Comparison of ENCODE assay signal across 27 cellular contexts in the genomic region with DNA sequence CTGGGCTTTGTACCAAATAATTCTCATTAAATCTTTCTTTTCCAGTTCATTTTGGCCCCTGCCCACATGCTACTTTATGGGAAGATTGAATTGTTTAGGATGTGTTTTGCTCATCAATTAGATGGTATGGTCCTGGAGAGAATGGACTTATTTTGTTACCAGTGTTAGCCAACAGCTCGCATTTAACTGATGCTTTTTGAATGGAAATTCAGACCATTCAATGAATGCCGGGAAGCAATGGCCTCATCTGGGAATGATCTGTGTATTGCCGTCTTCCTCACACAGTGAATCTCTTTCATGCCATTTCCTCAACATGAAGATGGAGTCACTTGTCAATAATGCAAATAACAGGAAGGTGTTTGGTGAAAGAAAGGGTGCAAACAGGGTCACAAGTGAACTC.
DNase-seq lines count a peak whose midpoint lies in the region; ATAC-seq, FAIRE-seq and TF ChIP-seq lines count a peak whose summit lies in the region.
"Had no signal": no experiment of that assay in that cellular context is flagged by ENCODE, and none has a peak within 500 bp of the region (broad histone marks: within the 10 kb centered on the region; RNA-seq: fewer than 3 reads in every experiment).

No MANE protein-coding gene starts in this region.

- no peak overlapping the region for H4K8ac ChIP-seq in H1 (ENCODE audit: extremely low read depth, insufficient read depth, low read length)

- H2AK5ac ChIP-seq in H1 (ENCODE audit: low read depth, low read length) = no peak overlapping the region

- no peak overlapping the region for H3K18ac ChIP-seq in H1 (ENCODE audit: extremely low read depth, low read length)

- H4K5ac ChIP-seq in H1 (ENCODE audit: insufficient read length, low read depth, low read length) = no peak overlapping the region

- H3K23ac ChIP-seq in H1 (ENCODE audit: insufficient read length) = no peak overlapping the region

- H3K4me2 ChIP-seq in H1 (ENCODE audit: insufficient read depth in 1 of 2, low read depth in 2 of 2, low read length in 2 of 2) = no peak overlapping the region
- no peak overlapping the region for H3K4me2 ChIP-seq in hepatocyte
- H3K4me2 ChIP-seq: BLaER1 treated with 17β-estradiol and CSF1 and Interleukin-3, amounts not matched to agents 10 nM and 100 nM had no signal

- no peak overlapping the region for H2BK5ac ChIP-seq in H1 (ENCODE audit: low read depth, low read length)

- H3K79me2 ChIP-seq in H1 (ENCODE audit: control insufficient read depth in 1 of 2, insufficient read depth in 2 of 2, low read length in 2 of 2) = no peaks in the 10 kb centered on the region
- no peaks in the 10 kb centered on the region for H3K79me2 ChIP-seq in hepatocyte

- no peak for TF ChIP-seq EP300 in H1 (IDR thresholded peaks at IDR 0.05; ENCODE audit: borderline replicate concordance in 1 of 2, low read depth in 2 of 2, low read length in 2 of 2)

- CTCF ChIA-PET in H1 (lab: Charles Lee; ENCODE audit: partially characterized antibody) = no interaction called here
- CTCF ChIA-PET in activated naive CD4-positive, alpha-beta T cell treated with anti-CD3 and anti-CD28 coated beads, Interleukin-2, amount 10 ng/mL, durations not matched to agents 7 days and 5 days (lab: Charles Lee) = no interaction called here

- no peaks in the 10 kb centered on the region for H3K9me2 ChIP-seq in hepatocyte (replicated peaks; ENCODE audit: insufficient read depth)

- H2AFZ ChIP-seq in H1 (ENCODE audit: low read length) (0 out of 2 replicates have a peak overlapping the region, but pooled peaks have one; percentile 26), hepatocyte (no peak overlapping the region)
- H2AFZ ChIP-seq: GM23248 had no signal

- peaks cover 8% of the 10 kb centered on the region for H3K9me3 Mint-ChIP-seq in neural crest cell
- H3K9me3 Mint-ChIP-seq in activated naive CD4-positive, alpha-beta T cell treated with anti-CD3 and anti-CD28 coated beads, Interleukin-2, amount 10 ng/mL, durations not matched to agents 7 days and 5 days = no peaks in the 10 kb centered on the region
- H3K9me3 Mint-ChIP-seq: CD4-positive, alpha-beta T cell; HFFc6 had no signal

- no peak for TF ChIP-seq CTCF in H1 (IDR thresholded peaks at IDR 0.05; ENCODE audit: control extremely low read depth in 1 of 3, insufficient read depth in 1 of 3, low read depth in 1 of 3, low read length in 3 of 3)
- no peak for TF ChIP-seq CTCF in neural crest cell (conservative IDR thresholded peaks at IDR 0.05)
- TF ChIP-seq CTCF in hepatocyte (IDR thresholded peaks at IDR 0.05; ENCODE audit: poor library complexity) = no peak

- H3K4me1 ChIP-seq in H1 (replicated peaks in 1 of 4; ENCODE audit: control insufficient read depth in 3 of 4, insufficient read depth in 4 of 4, low read length in 3 of 4) = peaks cover 0 to 6% (median 3%) of the 10 kb centered on the region in 4 experiments; a peak in 3 of 7 replicates
- H3K4me1 ChIP-seq in hepatocyte (ENCODE audit: insufficient read depth) = no peaks in the 10 kb centered on the region
- H3K4me1 ChIP-seq: BE2C; BLaER1 treated with 17β-estradiol and CSF1 and Interleukin-3, amounts not matched to agents 10 nM and 100 nM; HAP-1 had no signal

- H3K27ac ChIP-seq in H1 (ENCODE audit: low read depth, low read length) = no peak overlapping the region
- no peak overlapping the region for H3K27ac ChIP-seq in hepatocyte
- H3K27ac ChIP-seq: 22Rv1; BLaER1 treated with 17β-estradiol and CSF1 and Interleukin-3, amounts not matched to agents 10 nM and 100 nM; GM23248 had no signal

- no peak overlapping the region for H2BK12ac ChIP-seq in H1 (ENCODE audit: low read depth, low read length)

- no peaks in the 10 kb centered on the region for H3K79me1 ChIP-seq in H1 (ENCODE audit: low read depth, low read length)

- H3K4ac ChIP-seq in H1 (replicated peaks; ENCODE audit: insufficient read length, low read depth, low read length) = no peak overlapping the region

- H3K36me3 Mint-ChIP-seq in neural crest cell (ENCODE audit: low read depth) = peaks cover 5% of the 10 kb centered on the region
- H3K36me3 Mint-ChIP-seq in activated naive CD4-positive, alpha-beta T cell treated with anti-CD3 and anti-CD28 coated beads, Interleukin-2, amount 10 ng/mL, durations not matched to agents 7 days and 5 days = no peaks in the 10 kb centered on the region
- H3K36me3 Mint-ChIP-seq: CD14-positive monocyte; CD8-positive, alpha-beta memory T cell had no signal

- peaks cover 9% of the 10 kb centered on the region for H3K4me1 Mint-ChIP-seq in neural crest cell
- H3K4me1 Mint-ChIP-seq in activated naive CD4-positive, alpha-beta T cell treated with anti-CD3 and anti-CD28 coated beads, Interleukin-2, amount 10 ng/mL, durations not matched to agents 7 days and 5 days = no peaks in the 10 kb centered on the region
- H3K4me1 Mint-ChIP-seq: CD14-positive monocyte; CD8-positive, alpha-beta memory T cell had no signal

- no peak overlapping the region for H3K4me3 ChIP-seq in H1 (ENCODE audit: extremely low read depth in 1 of 4, insufficient read depth in 2 of 4, low read depth in 3 of 4, low read length in 4 of 4)
- H3K4me3 ChIP-seq in hepatocyte = no peak overlapping the region
- H3K4me3 ChIP-seq: BLaER1 treated with 17β-estradiol and CSF1 and Interleukin-3, amounts not matched to agents 10 nM and 100 nM; GM12878; GM23248; HAP-1 had no signal

- ATAC-seq in HG02970 (IDR thresholded peaks at IDR 0.05; ENCODE audit: low FRiP score, unreplicated experiment) = no peak
- ATAC-seq: GM12878 had no signal

- no peaks in the 10 kb centered on the region for H3K36me3 ChIP-seq in H1 (ENCODE audit: control insufficient read depth in 2 of 4, insufficient read depth in 4 of 4, low read length in 3 of 4)
- no peaks in the 10 kb centered on the region for H3K36me3 ChIP-seq in hepatocyte (replicated peaks; ENCODE audit: insufficient read depth, low read depth)
- H3K36me3 ChIP-seq: BE2C; BLaER1 treated with 17β-estradiol and CSF1 and Interleukin-3, amounts not matched to agents 10 nM and 100 nM; HAP-1 had no signal

- TF ChIP-seq POLR2A in H1 (IDR thresholded peaks at IDR 0.05; ENCODE audit: control extremely low read depth in 1 of 2, low read depth in 2 of 2, low read length in 2 of 2) = no peak

- no peak overlapping the region for H4K91ac ChIP-seq in H1 (replicated peaks; ENCODE audit: insufficient read length, low read length)

- H3K14ac ChIP-seq in H1 (ENCODE audit: insufficient read length) = no peak overlapping the region

- H2BK20ac ChIP-seq in H1 (ENCODE audit: low read length) = no peak overlapping the region

- H3K27me3 ChIP-seq in H1 (replicated peaks in 1 of 4; ENCODE audit: control insufficient read depth in 3 of 4, extremely low read depth in 1 of 4, insufficient read depth in 3 of 4, low read length in 3 of 4) (no peaks in the 10 kb centered on the region), hepatocyte (no peaks in the 10 kb centered on the region)
- H3K27me3 ChIP-seq: BE2C; BLaER1 treated with 17β-estradiol and CSF1 and Interleukin-3, amounts not matched to agents 10 nM and 100 nM had no signal

- no peak overlapping the region for H2BK15ac ChIP-seq in H1 (ENCODE audit: low read length)

- no peak overlapping the region for H2BK120ac ChIP-seq in H1 (replicated peaks; ENCODE audit: low read depth, low read length)

- DNase-seq in NCI-H446 treated with DMSO at 0.1 percent for 48 hours (lab: John Stamatoyannopoulos, UW) (peak; percentile 5), NCI-H446 (lab: John Stamatoyannopoulos, UW) (no peak), H1 (ENCODE audit: low read depth in 1 of 2, low spot score in 2 of 2) (peak in 1 of 2 experiments; percentile 2), neural crest cell (ENCODE audit: low read depth, low spot score) (no peak), AG20443 (ENCODE audit: low spot score) (no peak), hepatocyte (ENCODE audit: low spot score) (no peak)
- no peak for DNase-seq in activated naive CD4-positive, alpha-beta T cell treated with anti-CD3 and anti-CD28 coated beads, Interleukin-2, amount 10 ng/mL, durations not matched to agents 7 days and 5 days
- DNase-seq: AML-193; BE2C; CD4-positive, alpha-beta T cell; CD8-positive, alpha-beta memory T cell; DMS 273 treated with DMSO at 0.1 percent for 48 hours; DMS79; EL; GDM1; GM23248; HFFc6 had no signal

- TF ChIP-seq RAD21 in H1 (IDR thresholded peaks at IDR 0.05 in 1 of 2, conservative IDR thresholded peaks at IDR 0.05 in 1 of 2; ENCODE audit: low read depth in 2 of 2, low read length in 2 of 2) = no peak

- H3K23me2 ChIP-seq in H1 (ENCODE audit: low read depth, low read length) = no peaks in the 10 kb centered on the region

- 66% methylated on average over 3 of the region's 3 CpGs; no CpG with 5 or more reads in 1 of the 2 experiments for WGBS in H1 (ENCODE audit: extremely low coverage in 1 of 2, insufficient coverage in 1 of 2, insufficient read length in 1 of 2, insufficient replicate concordance in 2 of 2, low coverage in 1 of 2, low lambda C conversion rate in 2 of 2, missing lambda C conversion rate in 1 of 2), 2 experiments
- WGBS in hepatocyte (ENCODE audit: low lambda C conversion rate, missing lambda C conversion rate) = 89% methylated on average over 3 of the region's 3 CpGs

- no peak for FAIRE-seq in H1 (lab: Jason Lieb, UNC)
- FAIRE-seq: A204.1, D721Med, GM12878, GM19239, H54 had no signal

- H3K56ac ChIP-seq in H1 (replicated peaks; ENCODE audit: insufficient read length, low read depth, low read length) = no peak overlapping the region

- H3K9me3 ChIP-seq in H1 (ENCODE audit: insufficient read depth in 2 of 2, low read depth in 1 of 2, low read length in 1 of 2) (no peaks in the 10 kb centered on the region), hepatocyte (ENCODE audit: low read depth) (no peaks in the 10 kb centered on the region)
- H3K9me3 ChIP-seq: BE2C; BLaER1 treated with 17β-estradiol and CSF1 and Interleukin-3, amounts not matched to agents 10 nM and 100 nM; HAP-1 had no signal

- H3K27me3 Mint-ChIP-seq in neural crest cell (ENCODE audit: low read depth) = no peaks in the 10 kb centered on the region
- no peaks in the 10 kb centered on the region for H3K27me3 Mint-ChIP-seq in activated naive CD4-positive, alpha-beta T cell treated with anti-CD3 and anti-CD28 coated beads, Interleukin-2, amount 10 ng/mL, durations not matched to agents 7 days and 5 days

- H3K27ac Mint-ChIP-seq in neural crest cell (ENCODE audit: unreplicated experiment) = peak overlapping the region; percentile 13
- H3K27ac Mint-ChIP-seq in activated naive CD4-positive, alpha-beta T cell treated with anti-CD3 and anti-CD28 coated beads, Interleukin-2, amount 10 ng/mL, durations not matched to agents 7 days and 5 days = no peak overlapping the region
- H3K27ac Mint-ChIP-seq: CD14-positive monocyte; CD4-positive, alpha-beta T cell; CD8-positive, alpha-beta memory T cell; HFFc6 had no signal

- H3K9ac ChIP-seq in H1 (replicated peaks in 1 of 4; ENCODE audit: extremely low read depth in 1 of 4, low read depth in 3 of 4, low read length in 3 of 4) = no peak overlapping the region
- H3K9ac ChIP-seq: BLaER1 treated with 17β-estradiol and CSF1 and Interleukin-3, amounts not matched to agents 10 nM and 100 nM; GM23248 had no signal

- no peaks in the 10 kb centered on the region for H4K20me1 ChIP-seq in H1 (replicated peaks in 1 of 2; ENCODE audit: control insufficient read depth in 1 of 2, insufficient read depth in 2 of 2, low read length in 2 of 2)
- no peaks in the 10 kb centered on the region for H4K20me1 ChIP-seq in hepatocyte (ENCODE audit: insufficient read depth, poor library complexity, severe bottlenecking)
- H4K20me1 ChIP-seq: BLaER1 treated with 17β-estradiol and CSF1 and Interleukin-3, amounts not matched to agents 10 nM and 100 nM had no signal

- H3K4me3 Mint-ChIP-seq in neural crest cell = no peak overlapping the region
- H3K4me3 Mint-ChIP-seq in activated naive CD4-positive, alpha-beta T cell treated with anti-CD3 and anti-CD28 coated beads, Interleukin-2, amount 10 ng/mL, durations not matched to agents 7 days and 5 days = no peak overlapping the region
- H3K4me3 Mint-ChIP-seq: CD14-positive monocyte; CD4-positive, alpha-beta T cell; CD8-positive, alpha-beta memory T cell; HFFc6 had no signal

- POLR2A ChIA-PET in H1 (lab: Charles Lee; ENCODE audit: partially characterized antibody) = no interaction called here
